8 cellular contexts compared by ENCODE assay signal in the genomic region with DNA sequence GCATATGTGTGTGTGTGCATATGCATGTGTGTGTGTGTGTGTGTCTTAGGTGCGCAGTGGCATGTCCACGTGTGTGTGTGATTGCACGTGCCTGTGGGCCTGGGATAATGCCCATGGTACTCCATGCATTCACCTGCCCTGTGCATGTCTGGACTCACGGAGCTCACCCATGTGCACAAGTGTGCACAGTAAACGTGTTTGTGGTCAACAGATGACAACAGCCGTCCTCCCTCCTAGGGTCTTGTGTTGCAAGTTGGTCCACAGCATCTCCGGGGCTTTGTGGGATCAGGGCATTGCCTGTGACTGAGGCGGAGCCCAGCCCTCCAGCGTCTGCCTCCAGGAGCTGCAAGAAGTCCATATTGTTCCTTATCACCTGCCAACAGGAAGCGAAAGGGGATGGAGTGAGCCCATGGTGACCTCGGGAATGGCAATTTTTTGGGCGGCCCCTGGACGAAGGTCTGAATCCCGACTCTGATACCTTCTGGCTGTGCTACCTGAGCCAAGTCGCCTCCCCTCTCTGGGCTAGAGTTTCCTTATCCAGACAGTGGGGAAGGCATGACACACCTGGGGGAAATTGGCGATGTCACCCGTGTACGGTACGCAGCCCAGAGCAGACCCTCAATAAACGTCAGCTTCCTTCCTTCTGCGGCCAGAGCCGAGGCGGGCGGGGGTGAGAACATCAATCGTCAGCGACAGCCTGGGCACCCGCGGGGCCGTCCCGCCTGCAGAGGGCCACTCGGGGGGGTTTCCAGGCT. TPM values are rescaled to one million over a fixed set of nuclear protein-coding genes. Genes with fewer than 3 reads are reported as not detected.
DNase-seq lines count a peak whose midpoint lies in the region; ATAC-seq and TF ChIP-seq lines count a peak whose summit lies in the region.

No MANE protein-coding gene starts in this region.

- no peaks in the 10 kb centered on the region for H3K9me3 ChIP-seq in SU-DHL-6 (ENCODE audit: insufficient read depth, low read length)

- no peak for TF ChIP-seq CTCF in SU-DHL-6 (IDR thresholded peaks at IDR 0.05; ENCODE audit: insufficient read depth, low read length, poor library complexity, severe bottlenecking)

- ATAC-seq in GM21381 (IDR thresholded peaks at IDR 0.05; ENCODE audit: unreplicated experiment), result peak; percentile 45
- peak; percentile 71 for ATAC-seq in activated naive CD8-positive, alpha-beta T cell treated with anti-CD3 and anti-CD28 coated beads, Interleukin-2, amount 10 ng/mL, durations not matched to agents 7 days and 5 days (ENCODE audit: low read depth)

- peaks cover 9% of the 10 kb centered on the region for H3K9me3 Mint-ChIP-seq in activated naive CD8-positive, alpha-beta T cell treated with anti-CD3 and anti-CD28 coated beads, Interleukin-2, amount 10 ng/mL, durations not matched to agents 7 days and 5 days

- peaks cover 52% of the 10 kb centered on the region for H3K4me1 Mint-ChIP-seq in activated naive CD8-positive, alpha-beta T cell treated with anti-CD3 and anti-CD28 coated beads, Interleukin-2, amount 10 ng/mL, durations not matched to agents 7 days and 5 days

- peak overlapping the region; percentile 85 for H3K27ac Mint-ChIP-seq in activated naive CD8-positive, alpha-beta T cell treated with anti-CD3 and anti-CD28 coated beads, Interleukin-2, amount 10 ng/mL, durations not matched to agents 7 days and 5 days

- H4K20me1 ChIP-seq in SU-DHL-6 (ENCODE audit: low read depth, low read length), result no peaks in the 10 kb centered on the region

- no peaks in the 10 kb centered on the region for H3K27me3 Mint-ChIP-seq in activated naive CD8-positive, alpha-beta T cell treated with anti-CD3 and anti-CD28 coated beads, Interleukin-2, amount 10 ng/mL, durations not matched to agents 7 days and 5 days

- peaks cover 52% of the 10 kb centered on the region for H3K36me3 Mint-ChIP-seq in activated naive CD8-positive, alpha-beta T cell treated with anti-CD3 and anti-CD28 coated beads, Interleukin-2, amount 10 ng/mL, durations not matched to agents 7 days and 5 days

- H2AFZ ChIP-seq in SU-DHL-6 (ENCODE audit: low read depth, low read length, severe bottlenecking), result no peak overlapping the region

- H3F3A ChIP-seq in SU-DHL-6 (ENCODE audit: insufficient read depth), result peaks cover 12% of the 10 kb centered on the region; the same call in 1 of the 2 replicates

- peak overlapping the region; percentile 64 for H3K4me3 Mint-ChIP-seq in activated naive CD8-positive, alpha-beta T cell treated with anti-CD3 and anti-CD28 coated beads, Interleukin-2, amount 10 ng/mL, durations not matched to agents 7 days and 5 days

- H3K9me2 ChIP-seq in SU-DHL-6 (replicated peaks; ENCODE audit: insufficient read depth, low read length), result no peaks in the 10 kb centered on the region

- H3K4me2 ChIP-seq in SU-DHL-6 (ENCODE audit: low read depth, low read length, poor library complexity, severe bottlenecking), result peak overlapping the region; percentile 46

- DNase-seq in activated naive CD8-positive, alpha-beta T cell treated with anti-CD3 and anti-CD28 coated beads, Interleukin-2, amount 10 ng/mL, durations not matched to agents 7 days and 5 days, result peak; percentile 77
- DNase-seq in stimulated activated CD8-positive, alpha-beta memory T cell treated with anti-CD3 and anti-CD28 coated beads, Interleukin-12 subunit alpha, Interleukin-12 subunit beta, amount 100 ng/mL, for 24 hours (ENCODE audit: extremely low read depth), result peak; percentile 60
- DNase-seq in dedifferentiated amniotic fluid mesenchymal stem cell (ENCODE audit: extremely low spot score), result no peak
- no peak for DNase-seq in NCI-H1930 (lab: John Stamatoyannopoulos, UW)
- no peak for DNase-seq in SHP77 treated with DMSO at 0.1 percent for 48 hours (lab: John Stamatoyannopoulos, UW)
- DNase-seq in A172 (ENCODE audit: low spot score), result no peak

- no peaks in the 10 kb centered on the region for H3K27me3 ChIP-seq in SU-DHL-6 (ENCODE audit: low read length)

- POLR2A ChIA-PET in activated naive CD8-positive, alpha-beta T cell treated with anti-CD3 and anti-CD28 coated beads, Interleukin-2, amount 10 ng/mL, durations not matched to agents 7 days and 5 days (lab: Charles Lee), result interaction anchor here (0.7 to 2.6 kb wide), 9 partner anchors 10 to 1738 kb away, joined by 3 to 24 read pairs (median 5); a partner anchor contains a TSS

- H3K27ac ChIP-seq in SU-DHL-6 (ENCODE audit: low read depth, low read length), result peak overlapping the region; percentile 63

- H3K9ac ChIP-seq in SU-DHL-6 (ENCODE audit: low read length), result 0 out of 2 replicates have a peak overlapping the region, but pooled peaks have one; percentile 10

- H3K36me3 ChIP-seq in SU-DHL-6 (ENCODE audit: low read length), result no peaks in the 10 kb centered on the region; the same call in none of the 2 replicates

- no peak overlapping the region for H3K4me3 ChIP-seq in SU-DHL-6 (ENCODE audit: insufficient read depth, low read length, poor library complexity, severe bottlenecking)

- no peaks in the 10 kb centered on the region for H3K79me2 ChIP-seq in SU-DHL-6 (ENCODE audit: insufficient read depth, low read length)

RNA-seq across cellular contexts. Expression of a gene that starts 47.6 kb away (rescaled TPM):
- total RNA-seq in activated naive CD8-positive, alpha-beta T cell treated with anti-CD3 and anti-CD28 coated beads, Interleukin-2, amount 10 ng/mL, durations not matched to agents 7 days and 5 days, result 10 to 100 TPM; 27.2 to 27.5 TPM
- total RNA-seq in A172 (2014; rRNA removed; shearing (Covaris generic)), result 1.3 and 6.6 TPM in 2 replicates

Comparison
In these comparisons a context has a peak if more than half of its experiments do, and no peak if none do; other contexts are left out.
1. DNase-seq: peak in activated naive CD8-positive, alpha-beta T cell treated with anti-CD3 and anti-CD28 coated beads, Interleukin-2, amount 10 ng/mL, durations not matched to agents 7 days and 5 days (single experiment) and stimulated activated CD8-positive, alpha-beta memory T cell treated with anti-CD3 and anti-CD28 coated beads, Interleukin-12 subunit alpha, Interleukin-12 subunit beta, amount 100 ng/mL, for 24 hours (single experiment); none in dedifferentiated amniotic fluid mesenchymal stem cell (single experiment), NCI-H1930 (0 of 2), SHP77 treated with DMSO at 0.1 percent for 48 hours (single experiment) and A172 (single experiment).